In genomic region chr20:32742322-32743236, GRCh38 we compare ENCODE assay signal across 8 cellular contexts. TPM values are rescaled to one million over a fixed set of nuclear protein-coding genes. Genes with fewer than 3 reads are reported as not detected.
DNase-seq lines count a peak whose midpoint lies in the region; ATAC-seq and TF ChIP-seq lines count a peak whose summit lies in the region.

No MANE protein-coding gene starts in this region.

- H3K4me3 ChIP-seq in GM06990 (replicated peaks; ENCODE audit: low read depth, low read length) (peak overlapping the region; percentile 77), NB4 (ENCODE audit: low read depth, low read length) (peak overlapping the region; percentile 73), brain microvascular endothelial cell (ENCODE audit: low read depth, low read length) (peak overlapping the region; percentile 75), right lobe of liver (peak overlapping the region; percentile 59 to 82 (median 70)), thymus (ENCODE audit: low read length) (peak overlapping the region; percentile 61)

- TF ChIP-seq CTCF in GM06990 (IDR thresholded peaks at IDR 0.05; ENCODE audit: insufficient read depth, low read length, poor library complexity, severe bottlenecking) (no peak), NB4 (IDR thresholded peaks at IDR 0.05; ENCODE audit: low read depth, low read length) (peak; percentile 1), brain microvascular endothelial cell (IDR thresholded peaks at IDR 0.05; ENCODE audit: low read depth, low read length, missing control alignments) (no peak), right lobe of liver (IDR thresholded peaks at IDR 0.05) (no peak)

- H3K36me3 ChIP-seq in GM06990 (ENCODE audit: control insufficient read depth, insufficient read depth, low read length) (no peaks in the 10 kb centered on the region), brain microvascular endothelial cell (replicated peaks) (no peaks in the 10 kb centered on the region), right lobe of liver (no peaks in the 10 kb centered on the region), thymus (ENCODE audit: control insufficient read depth, insufficient read depth) (no peaks in the 10 kb centered on the region)

- H3K4me1 ChIP-seq in right lobe of liver, result peaks cover 0 to 5% (median 0%) of the 10 kb centered on the region in 4 donors
- H3K4me1 ChIP-seq in thymus (ENCODE audit: control insufficient read depth, insufficient read depth, low read length), result peaks cover 7% of the 10 kb centered on the region

- peak; percentile 26 for DNase-seq in GM06990 (ENCODE audit: extremely low read depth, insufficient read length)
- DNase-seq in NB4 (ENCODE audit: low read depth), result no peak
- no peak for DNase-seq in brain microvascular endothelial cell
- no peak for DNase-seq in right lobe of liver
- no peak for DNase-seq in GM19240 (ENCODE audit: insufficient read length, low spot score)

- ATAC-seq in right lobe of liver, result peak; percentile 16 to 39 (median 36)
- ATAC-seq in HG02759 (IDR thresholded peaks at IDR 0.05; ENCODE audit: unreplicated experiment), result no peak
- no peak for ATAC-seq in HG03442 (IDR thresholded peaks at IDR 0.05; ENCODE audit: unreplicated experiment)

- WGBS in right lobe of liver (ENCODE audit: insufficient coverage, low coverage, low lambda C conversion rate, missing lambda C conversion rate), result 14% methylated on average over 20 of the region's 25 CpGs
- 5% methylated on average over 25 of the region's 25 CpGs for WGBS in thymus

- in situ Hi-C loops in brain microvascular endothelial cell (cut with HindIII; ENCODE audit: low pct_ligation_motif_present, low sequenced_read_pairs), result no loop called here

- no peak for TF ChIP-seq POLR2A in NB4 (IDR thresholded peaks at IDR 0.05; ENCODE audit: extremely low read depth, insufficient read length)
- no peak for TF ChIP-seq POLR2A in right lobe of liver (IDR thresholded peaks at IDR 0.05)

- intact Hi-C loops in right lobe of liver (cut with DNase I), result no loop called here

- H3K27me3 ChIP-seq in GM06990 (replicated peaks; ENCODE audit: control insufficient read depth, insufficient read depth, low read length) (no peaks in the 10 kb centered on the region), brain microvascular endothelial cell (replicated peaks) (no peaks in the 10 kb centered on the region), right lobe of liver (no peaks in the 10 kb centered on the region), thymus (ENCODE audit: control insufficient read depth, insufficient read depth) (no peaks in the 10 kb centered on the region)

- H3K9me3 ChIP-seq in right lobe of liver (no peaks in the 10 kb centered on the region), thymus (ENCODE audit: control insufficient read depth) (no peaks in the 10 kb centered on the region)

- H3K27ac ChIP-seq in brain microvascular endothelial cell, result no peak overlapping the region
- peak overlapping the region; percentile 50 to 73 (median 57) for H3K27ac ChIP-seq in right lobe of liver
- H3K27ac ChIP-seq in thymus (ENCODE audit: low read depth), result peak overlapping the region; percentile 90

RNA-seq across cellular contexts. Expression of gene COMMD7, which starts 0.7 kb away (rescaled TPM):
- total RNA-seq in right lobe of liver, result 10 to 100 TPM; 15.2 to 21.3 (median 18.6) TPM
- 57.6 TPM for polyA plus RNA-seq in thymus

RNA-seq across cellular contexts. Expression of gene DNMT3B, which starts 19.6 kb away (rescaled TPM):
- under 1 TPM; 0.43 to 0.88 (median 0.65) TPM for total RNA-seq in right lobe of liver
- polyA plus RNA-seq in thymus, result 1.3 TPM

Comparison
In these comparisons a context has a peak if more than half of its experiments do, and no peak if none do; other contexts are left out.
1. ATAC-seq: peak in right lobe of liver (4 of 4); none in HG02759 (single experiment) and HG03442 (single experiment).
2. Peak in every context shown above with its lines, with median percentiles within 50 percentile points of each other: H3K4me3 ChIP-seq.